8 cellular contexts compared by ENCODE assay signal in genomic region chr2:529425-529824, GRCh38.
A peak's percentile ranks its signal among the peaks of the same experiment; 100 is the strongest.
DNase-seq lines count a peak whose midpoint lies in the region; ATAC-seq lines count a peak whose summit lies in the region.

No MANE protein-coding gene starts in this region.

- H3K27ac Mint-ChIP-seq in activated naive CD8-positive, alpha-beta T cell treated with anti-CD3 and anti-CD28 coated beads, Interleukin-2, amount 50 U/mL, for 24 hours: no peak overlapping the region
- H3K27ac Mint-ChIP-seq in activated CD4-positive, alpha-beta memory T cell treated with anti-CD3 and anti-CD28 coated beads for 36 hours: no peak overlapping the region

- H3K4me1 Mint-ChIP-seq in activated naive CD8-positive, alpha-beta T cell treated with anti-CD3 and anti-CD28 coated beads, Interleukin-2, amount 50 U/mL, for 24 hours: no peaks in the 10 kb centered on the region
- no peaks in the 10 kb centered on the region for H3K4me1 Mint-ChIP-seq in activated CD4-positive, alpha-beta memory T cell treated with anti-CD3 and anti-CD28 coated beads for 36 hours (ENCODE audit: low read depth)

- ATAC-seq in activated naive CD8-positive, alpha-beta T cell treated with anti-CD3 and anti-CD28 coated beads, Interleukin-2, amount 50 U/mL, for 24 hours: peak; percentile 36
- no peak for ATAC-seq in GM21619 (IDR thresholded peaks at IDR 0.05; ENCODE audit: unreplicated experiment)

- no peaks in the 10 kb centered on the region for H3K27me3 Mint-ChIP-seq in activated naive CD8-positive, alpha-beta T cell treated with anti-CD3 and anti-CD28 coated beads, Interleukin-2, amount 50 U/mL, for 24 hours
- peaks cover 15% of the 10 kb centered on the region for H3K27me3 Mint-ChIP-seq in activated CD4-positive, alpha-beta memory T cell treated with anti-CD3 and anti-CD28 coated beads for 36 hours

- POLR2A ChIA-PET in activated CD4-positive, alpha-beta memory T cell treated with anti-CD3 and anti-CD28 coated beads for 36 hours (lab: Charles Lee): no interaction called here

- no peaks in the 10 kb centered on the region for H3K36me3 Mint-ChIP-seq in activated naive CD8-positive, alpha-beta T cell treated with anti-CD3 and anti-CD28 coated beads, Interleukin-2, amount 50 U/mL, for 24 hours (ENCODE audit: low read depth)
- no peaks in the 10 kb centered on the region for H3K36me3 Mint-ChIP-seq in activated CD4-positive, alpha-beta memory T cell treated with anti-CD3 and anti-CD28 coated beads for 36 hours

- peaks cover 11% of the 10 kb centered on the region for H3K9me3 Mint-ChIP-seq in activated naive CD8-positive, alpha-beta T cell treated with anti-CD3 and anti-CD28 coated beads, Interleukin-2, amount 50 U/mL, for 24 hours
- peaks cover 10% of the 10 kb centered on the region for H3K9me3 Mint-ChIP-seq in activated CD4-positive, alpha-beta memory T cell treated with anti-CD3 and anti-CD28 coated beads for 36 hours

- no peak overlapping the region for H3K4me3 Mint-ChIP-seq in activated naive CD8-positive, alpha-beta T cell treated with anti-CD3 and anti-CD28 coated beads, Interleukin-2, amount 50 U/mL, for 24 hours
- no peak overlapping the region for H3K4me3 Mint-ChIP-seq in activated CD4-positive, alpha-beta memory T cell treated with anti-CD3 and anti-CD28 coated beads for 36 hours

- DNase-seq in ELR (ENCODE audit: low read depth) (peak; percentile 30), NCI-H1105 treated with DMSO at 0.1 percent for 48 hours (lab: John Stamatoyannopoulos, UW) (peak; percentile 54), midbrain (lab: John Stamatoyannopoulos, UW) (peak; percentile 13), SHP77 treated with DMSO at 0.1 percent for 48 hours (lab: John Stamatoyannopoulos, UW) (no peak)
- DNase-seq in activated naive CD8-positive, alpha-beta T cell treated with anti-CD3 and anti-CD28 coated beads, Interleukin-2, amount 50 U/mL, for 24 hours: no peak
- no peak for DNase-seq in central memory CD4-positive, alpha-beta T cell
- no peak for DNase-seq in activated CD4-positive, alpha-beta memory T cell treated with anti-CD3 and anti-CD28 coated beads for 36 hours

- intact Hi-C loops in activated CD4-positive, alpha-beta memory T cell treated with anti-CD3 and anti-CD28 coated beads for 36 hours (cut with micrococcal nuclease): loop anchor here (1.0 kb wide), 1 partner anchor 109 kb away; no protein-coding TSS in a partner anchor

- CTCF ChIA-PET in activated CD4-positive, alpha-beta memory T cell treated with anti-CD3 and anti-CD28 coated beads for 36 hours (lab: Charles Lee): interaction anchor here (1.5 to 1.9 kb wide), 3 partner anchors 107 to 137 kb away, joined by 4 to 11 read pairs (median 6); no protein-coding TSS in a partner anchor

Comparison
In these comparisons a context has a peak if more than half of its experiments do, and no peak if none do; other contexts are left out.
1. DNase-seq: peak in ELR (single experiment), NCI-H1105 treated with DMSO at 0.1 percent for 48 hours (single experiment) and midbrain (single experiment); none in activated naive CD8-positive, alpha-beta T cell treated with anti-CD3 and anti-CD28 coated beads, Interleukin-2, amount 50 U/mL, for 24 hours (single experiment), SHP77 treated with DMSO at 0.1 percent for 48 hours (single experiment), central memory CD4-positive, alpha-beta T cell (single experiment) and activated CD4-positive, alpha-beta memory T cell treated with anti-CD3 and anti-CD28 coated beads for 36 hours (single experiment).